In genomic region chr1:228515200-228515834, GRCh38 we compare ENCODE assay signal across 8 cellular contexts. TPM values are rescaled to one million over a fixed set of nuclear protein-coding genes. Genes with fewer than 3 reads are reported as not detected.
DNase-seq lines count a peak whose midpoint lies in the region; ATAC-seq, FAIRE-seq and TF ChIP-seq lines count a peak whose summit lies in the region.

No MANE protein-coding gene starts in this region.

- peaks cover 9% of the 10 kb centered on the region for H3K27me3 ChIP-seq in Panc1 (ENCODE audit: control insufficient read depth, insufficient read depth, low read length)

- H3K4me3 ChIP-seq in Panc1 (ENCODE audit: low read depth in 2 of 2, low read length in 2 of 2) = no peak overlapping the region

- no peaks in the 10 kb centered on the region for H3K4me1 ChIP-seq in Panc1 (ENCODE audit: control insufficient read depth, insufficient read depth, low read length)

- POLR2A ChIA-PET in Panc1 (lab: Charles Lee) = no interaction called here
- POLR2A ChIA-PET in MCF 10A (lab: Yijun Ruan, JAX) = interaction anchor here (0.7 to 2.3 kb wide), 4 partner anchors 29 to 567 kb away, joined by 4 to 8 read pairs (median 4); partner anchors contain the start of gene RNF187

- no peaks in the 10 kb centered on the region for H3K36me3 Mint-ChIP-seq in MCF 10A (ENCODE audit: insufficient read depth, unreplicated experiment)

- H3K27ac ChIP-seq in C4-2B (no peak overlapping the region), Panc1 (ENCODE audit: low read length) (no peak overlapping the region)

- H3K9me3 ChIP-seq in Panc1 (ENCODE audit: control insufficient read depth, insufficient read depth, low read depth, low read length) = no peaks in the 10 kb centered on the region

- H3K27me3 Mint-ChIP-seq in MCF 10A (ENCODE audit: insufficient read depth, unreplicated experiment) = peaks cover 75% of the 10 kb centered on the region

- in situ Hi-C loops in Panc1 (cut with HindIII; ENCODE audit: low pct_unique_long_range_greater_than_20kb, low sequenced_read_pairs) = no loop called here

- H3K9me3 Mint-ChIP-seq in MCF 10A (ENCODE audit: unreplicated experiment) = no peaks in the 10 kb centered on the region

- peaks cover 9% of the 10 kb centered on the region for H3K4me1 Mint-ChIP-seq in MCF 10A (ENCODE audit: insufficient read depth, unreplicated experiment)

- intact Hi-C loops in Panc1 (cut with micrococcal nuclease; ENCODE audit: unreplicated experiment) = no loop called here
- intact Hi-C loops in MCF 10A (cut with micrococcal nuclease) = loop anchor here (1.0 to 2.0 kb wide), 8 partner anchors 59 to 1035 kb away; a partner anchor contains a TSS

- no peak for FAIRE-seq in urothelium cell line (lab: Jason Lieb, UNC)

- H3K4me3 Mint-ChIP-seq in MCF 10A (ENCODE audit: unreplicated experiment) = no peak overlapping the region

- no peak for DNase-seq in Panc1 (ENCODE audit: low read depth, low spot score)
- peak; percentile 65 for DNase-seq in MCF 10A (ENCODE audit: unreplicated experiment)
- DNase-seq in kidney tubule cell (ENCODE audit: low spot score) = peak; percentile 6
- DNase-seq in urothelium cell line (ENCODE audit: low spot score) = peak; percentile 59

- ATAC-seq in Panc1 (0 out of 2 replicates have a peak, but pooled peaks have one; percentile 61), GM18867 (IDR thresholded peaks at IDR 0.05; ENCODE audit: unreplicated experiment) (no peak), GM18873 (IDR thresholded peaks at IDR 0.05; ENCODE audit: low FRiP score, unreplicated experiment) (no peak)

- peak; percentile 75 for TF ChIP-seq CTCF in C4-2B (conservative IDR thresholded peaks at IDR 0.05)
- peak; percentile 31; the same call in 1 of the 2 replicates for TF ChIP-seq CTCF in GM12874 (IDR thresholded peaks at IDR 0.05; ENCODE audit: insufficient read depth, low read depth, low read length)
- TF ChIP-seq CTCF in Panc1 (IDR thresholded peaks at IDR 0.05) = peak; percentile 79
- peak; percentile 97 for TF ChIP-seq CTCF in MCF 10A (IDR thresholded peaks at IDR 0.05; ENCODE audit: unreplicated experiment)

- CTCF ChIA-PET in Panc1 (lab: Charles Lee) (interaction anchor here (0.5 kb wide), 1 partner anchor 779 kb away, joined by 3 read pairs; no protein-coding TSS in a partner anchor), MCF 10A (lab: Yijun Ruan, JAX) (interaction anchor here (0.5 to 8.9 kb wide), 32 partner anchors 12 to 1033 kb away, joined by 3 to 86 read pairs (median 4); no protein-coding TSS in a partner anchor)

- no peaks in the 10 kb centered on the region for H3K36me3 ChIP-seq in Panc1 (ENCODE audit: control insufficient read depth, insufficient read depth, low read length)

- BruUV-seq in Panc1 (replicated peaks; lab: Mats Ljungman, UMichigan) (no TSS peak), MCF 10A (replicated peaks; lab: Mats Ljungman, UMichigan) (no TSS peak)

- H3K27ac Mint-ChIP-seq in MCF 10A (ENCODE audit: low read depth, unreplicated experiment) = no peak overlapping the region

RNA-seq across cellular contexts. Expression of gene RNF187, which starts 28.1 kb away (rescaled TPM):
- 143 TPM for total RNA-seq in Panc1 (2021; ENCODE audit: unreplicated experiment)
- polyA plus RNA-seq in Panc1 (2012; ENCODE audit: insufficient read length) = 261 TPM
- total RNA-seq in MCF 10A (2022) = 167 and 244 TPM in 2 replicates

Comparison
In these comparisons a context has a peak if more than half of its experiments do, and no peak if none do; other contexts are left out.
1. CTCF ChIP-seq: peak in every context shown above with its lines; median percentile 97 in MCF 10A; 79 in Panc1; 75 in C4-2B; 31 in GM12874.